ENCODE assay signal across 9 cellular contexts in genomic region chr1:11878891-11879190, GRCh38. TPM values are rescaled to one million over a fixed set of nuclear protein-coding genes. Genes with fewer than 3 reads are reported as not detected.
"Had no signal": no experiment of that assay in that cellular context is flagged by ENCODE, and none has a peak within 500 bp of the region (broad histone marks: within the 10 kb centered on the region; RNA-seq: fewer than 3 reads in every experiment).

No MANE protein-coding gene starts in this region.

- H3K9me3 Mint-ChIP-seq: IgD-negative memory B cell had no signal

- DNase-seq: GM23248, GOT3, H9, HCEC 1CT, HFFc6, KG1 had no signal

- H3K4me1 Mint-ChIP-seq: IgD-negative memory B cell had no signal

- H3K4me3 Mint-ChIP-seq: H9, HFFc6, IgD-negative memory B cell had no signal

- H2AFZ ChIP-seq: GM23248 had no signal

- H3K27ac ChIP-seq: GM23248, HL-60 had no signal

- H3K9ac ChIP-seq: GM23248 had no signal

- H3K27ac Mint-ChIP-seq: HFFc6, IgD-negative memory B cell had no signal

- H3K4me3 ChIP-seq: GM23248 had no signal

RNA-seq across cellular contexts. Expression of gene NPPB, which starts 20.1 kb away (rescaled TPM):
- polyA plus RNA-seq: GM23248, IgD-negative memory B cell had no signal

RNA-seq across cellular contexts. Expression of gene NPPA, which starts 31.3 kb away (rescaled TPM):
- polyA plus RNA-seq: GM23248, HepG2, IgD-negative memory B cell had no signal
